13 cellular contexts compared by ENCODE assay signal in genomic region chr4:184444215-184444952, GRCh38. TPM values are rescaled to one million over a fixed set of nuclear protein-coding genes. Genes with fewer than 3 reads are reported as not detected.
DNase-seq lines count a peak whose midpoint lies in the region; ATAC-seq and TF ChIP-seq lines count a peak whose summit lies in the region.
"Had no signal": no experiment of that assay in that cellular context is flagged by ENCODE, and none has a peak within 500 bp of the region (broad histone marks: within the 10 kb centered on the region; RNA-seq: fewer than 3 reads in every experiment).

No MANE protein-coding gene starts in this region.

- no peak for TF ChIP-seq POLR2A in esophagus squamous epithelium (IDR thresholded peaks at IDR 0.05)

- no peak for TF ChIP-seq CTCF in CD14-positive monocyte (IDR thresholded peaks at IDR 0.05)
- no peak for TF ChIP-seq CTCF in astrocyte of the cerebellum (IDR thresholded peaks at IDR 0.05; ENCODE audit: low read depth, low read length, missing control alignments)
- no peak for TF ChIP-seq CTCF in esophagus squamous epithelium (IDR thresholded peaks at IDR 0.05)

- intact Hi-C loops in CD14-positive monocyte (cut with micrococcal nuclease) (no loop called here), esophagus squamous epithelium (cut with DNase I) (no loop called here)

- ATAC-seq in HG02840 (IDR thresholded peaks at IDR 0.05; ENCODE audit: low FRiP score, unreplicated experiment), result peak; percentile 4
- ATAC-seq in naive B cell (ENCODE audit: low read depth in 2 of 2), result no peak

- H3K4me1 Mint-ChIP-seq in CD14-positive monocyte (peaks cover 74% of the 10 kb centered on the region), naive B cell (peaks cover 87 to 96% (median 94%) of the 10 kb centered on the region in 3 donors)

- H3K27ac Mint-ChIP-seq in CD14-positive monocyte (peak overlapping the region in 6 of 7 donors; percentile 37 to 81 (median 74)), naive B cell (peak overlapping the region; percentile 48 to 93 (median 77))
- H3K27ac Mint-ChIP-seq: activated naive CD4-positive, alpha-beta T cell treated with anti-CD3 and anti-CD28 coated beads for 36 hours; progenitor cell of endocrine pancreas had no signal

- H3K4me3 Mint-ChIP-seq in CD14-positive monocyte (peak overlapping the region in 1 of 2 donors; percentile 16), naive B cell (peak overlapping the region in 7 of 8 donors; percentile 60 to 77 (median 68))
- H3K4me3 Mint-ChIP-seq: activated naive CD4-positive, alpha-beta T cell treated with anti-CD3 and anti-CD28 coated beads for 36 hours had no signal

- WGBS in esophagus squamous epithelium, 2 donors, result 95% methylated on average over 5 of the region's 5 CpGs

- in situ Hi-C loops in astrocyte of the cerebellum (cut with HindIII; ENCODE audit: low sequenced_read_pairs), result no loop called here

- H3K27me3 ChIP-seq in esophagus squamous epithelium, result no peaks in the 10 kb centered on the region

- H3K36me3 Mint-ChIP-seq in CD14-positive monocyte (peaks cover 36 to 51% of the 10 kb centered on the region in 2 donors), naive B cell (peaks cover 8 to 20% of the 10 kb centered on the region in 2 donors)

- no peaks in the 10 kb centered on the region for H3K27me3 Mint-ChIP-seq in CD14-positive monocyte (ENCODE audit: low read depth in 3 of 3)
- no peaks in the 10 kb centered on the region for H3K27me3 Mint-ChIP-seq in naive B cell
- H3K27me3 Mint-ChIP-seq: progenitor cell of endocrine pancreas had no signal

- no peak overlapping the region for H3K27ac ChIP-seq in esophagus squamous epithelium
- H3K27ac ChIP-seq: thoracic aorta had no signal

- no peaks in the 10 kb centered on the region for H3K9me3 ChIP-seq in esophagus squamous epithelium
- H3K9me3 ChIP-seq: thoracic aorta had no signal

- H3K4me3 ChIP-seq in astrocyte of the cerebellum (ENCODE audit: low read depth, low read length) (no peak overlapping the region), esophagus squamous epithelium (no peak overlapping the region)
- H3K4me3 ChIP-seq: thoracic aorta had no signal

- H3K9me3 Mint-ChIP-seq in CD14-positive monocyte (no peaks in the 10 kb centered on the region), naive B cell (no peaks in the 10 kb centered on the region)
- H3K9me3 Mint-ChIP-seq: activated naive CD4-positive, alpha-beta T cell treated with anti-CD3 and anti-CD28 coated beads for 36 hours had no signal

- H3K4me1 ChIP-seq in esophagus squamous epithelium, result peaks cover 9 to 94% (median 39%) of the 10 kb centered on the region in 3 donors

- DNase-seq in CD14-positive monocyte (ENCODE audit: low spot score) (no peak), astrocyte of the cerebellum (ENCODE audit: low read depth) (peak; percentile 70), naive B cell (no peak), DMS114 treated with DMSO at 0.1 percent for 48 hours (lab: John Stamatoyannopoulos, UW; ENCODE audit: unreplicated experiment) (no peak), NCI-H2171 (lab: John Stamatoyannopoulos, UW) (no peak), NCI-H2081 treated with DMSO at 0.1 percent for 48 hours (lab: John Stamatoyannopoulos, UW) (no peak), esophagus squamous epithelium (lab: John Stamatoyannopoulos, UW) (no peak)
- DNase-seq: cerebellar nuclear complex, NCI-H1092 treated with DMSO at 0.1 percent for 48 hours had no signal

- no peaks in the 10 kb centered on the region for H3K36me3 ChIP-seq in esophagus squamous epithelium
- H3K36me3 ChIP-seq: thoracic aorta had no signal

RNA-seq across cellular contexts. Expression of gene IRF2, which starts 30.0 kb away (rescaled TPM):
- 10 to 100 TPM; 51.3 to 76.8 TPM for polyA plus RNA-seq in CD14-positive monocyte
- 100 to 1,000 TPM; 119 to 174 (median 151) TPM for polyA plus RNA-seq in naive B cell (ENCODE audit: low read depth in 6 of 6)
- total RNA-seq in esophagus squamous epithelium, result 10 to 100 TPM; 16.6 to 30.2 (median 23.4) TPM
